In the genomic region with DNA sequence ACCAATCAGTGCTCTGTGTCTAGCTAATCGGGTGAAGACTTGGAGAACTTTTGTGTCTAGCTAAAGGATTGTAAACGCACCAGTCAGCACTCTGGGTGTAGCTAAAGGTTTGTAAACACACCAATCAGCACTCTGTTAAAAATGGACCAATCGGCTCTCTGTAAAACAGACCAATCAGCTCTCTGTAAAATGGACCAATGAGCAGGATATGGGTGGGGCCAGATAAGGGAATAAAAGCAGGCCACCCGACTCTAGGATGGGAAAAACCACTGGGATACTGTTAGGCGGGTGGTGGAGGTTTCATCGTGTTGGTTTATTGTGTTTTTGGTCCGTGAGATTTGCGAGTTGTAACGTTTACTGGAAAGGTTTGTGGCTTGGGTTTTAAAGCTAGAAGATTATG, we compare ENCODE assay signal across 25 cellular contexts. TPM values are rescaled to one million over a fixed set of nuclear protein-coding genes. Genes with fewer than 3 reads are reported as not detected.
A peak's percentile ranks its signal among the peaks of the same experiment; 100 is the strongest.
DNase-seq lines count a peak whose midpoint lies in the region; ATAC-seq, FAIRE-seq and TF ChIP-seq lines count a peak whose summit lies in the region.
"Had no signal": no experiment of that assay in that cellular context is flagged by ENCODE, and none has a peak within 500 bp of the region (broad histone marks: within the 10 kb centered on the region; RNA-seq: fewer than 3 reads in every experiment).

No MANE protein-coding gene starts in this region.

- POLR2A ChIA-PET in HepG2 (lab: Yijun Ruan, JAX) = no interaction called here

- no peak overlapping the region for H3K9ac ChIP-seq in HepG2 (ENCODE audit: insufficient read depth, low read depth, low read length)
- H3K9ac ChIP-seq in colonic mucosa (ENCODE audit: low read depth in 2 of 2, low read length in 2 of 2) = no peak overlapping the region
- H3K9ac ChIP-seq: BLaER1 treated with 17β-estradiol and CSF1 and Interleukin-3, amounts not matched to agents 10 nM and 100 nM had no signal

- H3K4me1 ChIP-seq in HepG2 (ENCODE audit: insufficient read depth, low read length) (peaks cover 14% of the 10 kb centered on the region), right lobe of liver (peaks cover 0 to 10% (median 4%) of the 10 kb centered on the region in 4 donors), colonic mucosa (no peaks in the 10 kb centered on the region), testis (peaks cover 5% of the 10 kb centered on the region)
- H3K4me1 ChIP-seq: A549, BE2C, HAP-1 had no signal

- TF ChIP-seq POLR2A in HepG2 (IDR thresholded peaks at IDR 0.05; ENCODE audit: insufficient read depth in 1 of 2, low read depth in 2 of 2, low read length in 2 of 2) (no peak), right lobe of liver (IDR thresholded peaks at IDR 0.05) (no peak), testis (IDR thresholded peaks at IDR 0.05) (no peak)

- H3K27me3 ChIP-seq in HepG2 (ENCODE audit: control insufficient read depth in 1 of 2, insufficient read depth in 2 of 2, low read length in 2 of 2) = peaks cover 2 to 15% of the 10 kb centered on the region in 2 experiments; a peak in 3 of 5 replicates
- no peaks in the 10 kb centered on the region for H3K27me3 ChIP-seq in right lobe of liver
- H3K27me3 ChIP-seq in WERI-Rb-1 (ENCODE audit: insufficient read depth, low read depth, severe bottlenecking) = no peaks in the 10 kb centered on the region
- H3K27me3 ChIP-seq in colonic mucosa = no peaks in the 10 kb centered on the region
- H3K27me3 ChIP-seq in testis = no peaks in the 10 kb centered on the region
- H3K27me3 ChIP-seq: BE2C; BLaER1 treated with 17β-estradiol and CSF1 and Interleukin-3, amounts not matched to agents 10 nM and 100 nM had no signal

- TF ChIP-seq CTCF in HepG2 (CRISPR knock-in tag; IDR thresholded peaks at IDR 0.05) (no peak), right lobe of liver (IDR thresholded peaks at IDR 0.05) (no peak), WERI-Rb-1 (IDR thresholded peaks at IDR 0.05; ENCODE audit: low read depth, low read length) (no peak), colonic mucosa (IDR thresholded peaks at IDR 0.05) (no peak), testis (IDR thresholded peaks at IDR 0.05) (no peak)

- no TSS peak for BruUV-seq in HepG2 (replicated peaks; lab: Mats Ljungman, UMichigan)

- CTCF ChIA-PET in HepG2 (lab: Yijun Ruan, JAX; ENCODE audit: low intra/inter-chr PET ratio, low total read pairs) = no interaction called here

- DNase-seq in HepG2 (ENCODE audit: low spot score) (no peak), right lobe of liver (no peak), WERI-Rb-1 (no peak), colonic mucosa (peak; percentile 13), testis (peak; percentile 77), NCI-H524 treated with DMSO at 0.1 percent for 48 hours (lab: John Stamatoyannopoulos, UW) (no peak), GM03348 (ENCODE audit: low spot score) (no peak)
- DNase-seq: 8988T; ACHN; AML-193; BE2C; Calu3; CD4-positive, alpha-beta memory T cell; COR-L47; DMS53; DMS79 treated with DMSO at 0.1 percent for 48 hours; GF-D8; GOT3; HFFc6 had no signal

- no peaks in the 10 kb centered on the region for H4K20me1 ChIP-seq in HepG2 (ENCODE audit: insufficient read depth, low read length)
- H4K20me1 ChIP-seq: BLaER1 treated with 17β-estradiol and CSF1 and Interleukin-3, amounts not matched to agents 10 nM and 100 nM had no signal

- no peaks in the 10 kb centered on the region for H3K79me2 ChIP-seq in HepG2 (ENCODE audit: insufficient read depth, low read length)

- intact Hi-C loops in HepG2 (cut with micrococcal nuclease; ENCODE audit: unreplicated experiment) (loop anchor here (5.0 kb wide), 1 partner anchor 384 kb away; no protein-coding TSS in a partner anchor), right lobe of liver (cut with DNase I) (no loop called here), colonic mucosa (cut with DNase I) (no loop called here), testis (cut with DNase I; ENCODE audit: low total_unique reads) (no loop called here)

- H3K36me3 ChIP-seq in HepG2 (replicated peaks in 1 of 2; ENCODE audit: control insufficient read depth in 1 of 2, insufficient read depth in 2 of 2, low read length in 2 of 2) = no peaks in the 10 kb centered on the region
- H3K36me3 ChIP-seq in right lobe of liver = no peaks in the 10 kb centered on the region
- no peaks in the 10 kb centered on the region for H3K36me3 ChIP-seq in WERI-Rb-1
- no peaks in the 10 kb centered on the region for H3K36me3 ChIP-seq in colonic mucosa
- H3K36me3 ChIP-seq in testis (ENCODE audit: low read depth, missing control alignments) = no peaks in the 10 kb centered on the region
- H3K36me3 ChIP-seq: BE2C; BLaER1 treated with 17β-estradiol and CSF1 and Interleukin-3, amounts not matched to agents 10 nM and 100 nM; HAP-1 had no signal

- no peak for TF ChIP-seq RAD21 in HepG2 (CRISPR knock-in tag; IDR thresholded peaks at IDR 0.05)

- no peak overlapping the region for H2AFZ ChIP-seq in HepG2 (ENCODE audit: low read length)

- in situ Hi-C loops in HepG2 (cut with HindIII; ENCODE audit: extremely low pct_ligation_motif_present, low pct_unique_long_range_greater_than_20kb) = no loop called here

- H3K4me3 ChIP-seq in HepG2 (replicated peaks in 1 of 3; ENCODE audit: insufficient read depth in 1 of 3, low read depth in 2 of 3, low read length in 3 of 3) = no peak overlapping the region
- H3K4me3 ChIP-seq in right lobe of liver = no peak overlapping the region
- no peak overlapping the region for H3K4me3 ChIP-seq in WERI-Rb-1 (ENCODE audit: low read depth, low read length)
- H3K4me3 ChIP-seq in colonic mucosa = no peak overlapping the region
- no peak overlapping the region for H3K4me3 ChIP-seq in testis
- H3K4me3 ChIP-seq: A549; BLaER1 treated with 17β-estradiol and CSF1 and Interleukin-3, amounts not matched to agents 10 nM and 100 nM; HAP-1 had no signal

- FAIRE-seq in HepG2 (lab: Jason Lieb, UNC) = no peak
- FAIRE-seq: A549, GM12892, H54 had no signal

- ATAC-seq in HepG2 = no peak
- no peak for ATAC-seq in right lobe of liver
- ATAC-seq: A549 had no signal

- H3K27ac ChIP-seq in HepG2 (ENCODE audit: extremely low read length, insufficient read depth, low read length) (no peak overlapping the region), right lobe of liver (no peak overlapping the region), WERI-Rb-1 (peak overlapping the region; percentile 1; the same call in 1 of the 2 replicates), colonic mucosa (no peak overlapping the region), testis (no peak overlapping the region)
- H3K27ac ChIP-seq: A549; BLaER1 treated with 17β-estradiol and CSF1 and Interleukin-3, amounts not matched to agents 10 nM and 100 nM had no signal

- 77% methylated on average over 9 of the region's 9 CpGs for WGBS in HepG2 (ENCODE audit: low lambda C conversion rate)
- 88% methylated on average over 9 of the region's 9 CpGs for WGBS in right lobe of liver (ENCODE audit: insufficient coverage, low coverage, low lambda C conversion rate, missing lambda C conversion rate)
- 57 to 77% methylated on average over 9 of the region's 9 CpGs for WGBS in testis, 2 donors

- H3K9me3 ChIP-seq in HepG2 (ENCODE audit: low read length) = no peaks in the 10 kb centered on the region
- no peaks in the 10 kb centered on the region for H3K9me3 ChIP-seq in right lobe of liver
- H3K9me3 ChIP-seq in WERI-Rb-1 (ENCODE audit: severe bottlenecking) = peaks cover 3% of the 10 kb centered on the region
- H3K9me3 ChIP-seq in colonic mucosa = no peaks in the 10 kb centered on the region
- no peaks in the 10 kb centered on the region for H3K9me3 ChIP-seq in testis
- H3K9me3 ChIP-seq: A549, BE2C, HAP-1 had no signal

- TF ChIP-seq EP300 in HepG2 (IDR thresholded peaks at IDR 0.05; ENCODE audit: low read depth in 2 of 2, low read length in 2 of 2) (no peak), HepG2 (CRISPR knock-in tag; IDR thresholded peaks at IDR 0.05; ENCODE audit: borderline replicate concordance) (no peak)

- no peak overlapping the region for H3K4me2 ChIP-seq in HepG2 (ENCODE audit: low read depth, low read length)
- H3K4me2 ChIP-seq: A549 had no signal

TF ChIP-seq in HepG2, 621 proteins besides CTCF, POLR2A, EP300 and RAD21:
- peak; percentile 9; the same call in 1 of the 2 replicates for TF ChIP-seq MAFF (IDR thresholded peaks at IDR 0.05; ENCODE audit: low read depth, low read length)
- TF ChIP-seq PHF20 (CRISPR knock-in tag; IDR thresholded peaks at IDR 0.05) = no peak
- TF ChIP-seq MAFK (conservative IDR thresholded peaks at IDR 0.05 in 1 of 2, IDR thresholded peaks at IDR 0.05 in 1 of 2; ENCODE audit: low read length in 2 of 2) = 0 out of 4 replicates have a peak, but pooled peaks of 1 of the 2 experiments have one; percentile 4

RNA-seq across cellular contexts. Expression of gene GFOD1, which starts 25.5 kb away (rescaled TPM):
- total RNA-seq in HepG2 (2016; rRNA removed; fragmentation: Illumina TruSeq; extraction: Trizol) (6.4 TPM in 2 replicates), right lobe of liver (1 to 10 TPM; 5.4 to 8.5 (median 7.5) TPM), colonic mucosa (1 to 10 TPM; 6.9 to 7.6 TPM), testis (1 to 10 TPM; 5.0 to 5.4 TPM)
- total RNA-seq in HepG2 (2016; cell fraction: cytosol; rRNA removed; fragmentation: Illumina TruSeq; extraction: Trizol; ENCODE audit: low read depth) = 1.1 TPM in 2 replicates
- total RNA-seq in HepG2 (2016; cell fraction: insoluble cytoplasmic fraction; rRNA removed; fragmentation: Illumina TruSeq; extraction: Trizol) = 5.1 and 7.1 TPM in 2 replicates
- total RNA-seq in HepG2 (2016; cell fraction: membrane; rRNA removed; fragmentation: Illumina TruSeq; extraction: Trizol) = 3.3 and 3.7 TPM in 2 replicates
- 11.3 and 14.8 TPM in 2 replicates for total RNA-seq in HepG2 (2016; cell fraction: nucleus; rRNA removed; fragmentation: Illumina TruSeq; extraction: Trizol)
- polyA plus RNA-seq in HepG2 (2011; rRNA removed) (1.8 and 1.9 TPM in 2 replicates), testis (ENCODE audit: insufficient read depth, low read depth, low replicate concordance) (2.5 TPM)
- 1.1 and 1.2 TPM in 2 replicates for polyA plus RNA-seq in HepG2 (2011; cell fraction: cytosol; rRNA removed)
- 3.9 TPM in 2 replicates for polyA plus RNA-seq in HepG2 (2011; cell fraction: nucleus; rRNA removed)
- polyA plus RNA-seq in HepG2 (2012) = 0.56 and 0.64 TPM in 2 replicates
- polyA plus RNA-seq in HepG2 (2016; cell fraction: cytosol; fragmentation: Illumina TruSeq; extraction: Trizol; ENCODE audit: low read depth) = 0.99 and 1.2 TPM in 2 replicates
- polyA plus RNA-seq in HepG2 (2016; cell fraction: insoluble cytoplasmic fraction; fragmentation: Illumina TruSeq; extraction: Trizol; ENCODE audit: low read depth) = 2.9 and 3.7 TPM in 2 replicates
- polyA plus RNA-seq in HepG2 (2016; cell fraction: membrane; fragmentation: Illumina TruSeq; extraction: Trizol; ENCODE audit: low read depth) = 2.2 and 2.5 TPM in 2 replicates
- polyA plus RNA-seq in HepG2 (2016; cell fraction: nucleus; fragmentation: Illumina TruSeq; extraction: Trizol; ENCODE audit: insufficient read depth, low read depth) = 8.2 and 9.4 TPM in 2 replicates
- polyA minus RNA-seq in HepG2 (2011; rRNA and poly(A)+ RNA removed; ENCODE audit: low replicate concordance) = 10.2 and 14.8 TPM in 2 replicates
- 1.8 and 2.1 TPM in 2 replicates for polyA minus RNA-seq in HepG2 (2011; cell fraction: cytosol; rRNA and poly(A)+ RNA removed)
- 6.7 and 7.7 TPM in 2 replicates for polyA minus RNA-seq in HepG2 (2011; cell fraction: nucleus; rRNA and poly(A)+ RNA removed)
- total RNA-seq: G401 had no signal

Comparison
In these comparisons a context has a peak if more than half of its experiments do, and no peak if none do; other contexts are left out.
1. DNase-seq: peak in colonic mucosa (single experiment) and testis (single experiment); none in HepG2 (single experiment), right lobe of liver (0 of 3), WERI-Rb-1 (single experiment), NCI-H524 treated with DMSO at 0.1 percent for 48 hours (single experiment) and GM03348 (single experiment).